ENCODE assay signal across 17 cellular contexts in genomic region chr10:43109671-43110249, GRCh38. TPM values are rescaled to one million over a fixed set of nuclear protein-coding genes. Genes with fewer than 3 reads are reported as not detected.
DNase-seq lines count a peak whose midpoint lies in the region; ATAC-seq, FAIRE-seq and TF ChIP-seq lines count a peak whose summit lies in the region.
"Had no signal": no experiment of that assay in that cellular context is flagged by ENCODE, and none has a peak within 500 bp of the region (broad histone marks: within the 10 kb centered on the region; RNA-seq: fewer than 3 reads in every experiment).

No MANE protein-coding gene starts in this region.

- H3K36me3 ChIP-seq in brain microvascular endothelial cell (replicated peaks) = no peaks in the 10 kb centered on the region
- no peaks in the 10 kb centered on the region for H3K36me3 ChIP-seq in kidney (ENCODE audit: control insufficient read depth in 1 of 2, insufficient read depth in 2 of 2, low read length in 2 of 2)
- no peaks in the 10 kb centered on the region for H3K36me3 ChIP-seq in vagina
- H3K36me3 ChIP-seq: HAP-1 had no signal

- H3K4me3 Mint-ChIP-seq in activated CD8-positive, alpha-beta T cell treated with anti-CD3 and anti-CD28 coated beads, Interleukin-2, amount 10 ng/mL, durations not matched to agents 7 days and 5 days = no peak overlapping the region
- no peak overlapping the region for H3K4me3 Mint-ChIP-seq in activated CD8-positive, alpha-beta T cell treated with anti-CD3 and anti-CD28 coated beads for 36 hours
- H3K4me3 Mint-ChIP-seq: CD4-positive, CD25-positive, alpha-beta regulatory T cell had no signal

- intact Hi-C loops in activated CD8-positive, alpha-beta T cell treated with anti-CD3 and anti-CD28 coated beads for 36 hours (cut with micrococcal nuclease) = loop anchor here (5.0 to 10.0 kb wide), 2 partner anchors 242 to 355 kb away; no protein-coding TSS in a partner anchor
- intact Hi-C loops in kidney (cut with DNase I) = loop anchor here (5.0 kb wide), 1 partner anchor 242 kb away; no protein-coding TSS in a partner anchor
- intact Hi-C loops in vagina (cut with DNase I) = loop anchor here (10.0 kb wide), 1 partner anchor 355 kb away; no protein-coding TSS in a partner anchor

- no peak overlapping the region for H3K9ac ChIP-seq in kidney (ENCODE audit: low read length in 2 of 2)

- no peak overlapping the region for H3K27ac ChIP-seq in brain microvascular endothelial cell
- no peak overlapping the region for H3K27ac ChIP-seq in kidney (ENCODE audit: low read depth in 2 of 2, low read length in 2 of 2)
- peak overlapping the region; percentile 86 for H3K27ac ChIP-seq in vagina
- H3K27ac ChIP-seq in coronary artery = no peak overlapping the region
- H3K27ac ChIP-seq: 22Rv1 had no signal

- H3K4me3 ChIP-seq in brain microvascular endothelial cell (ENCODE audit: low read depth, low read length) (no peak overlapping the region), kidney (ENCODE audit: low read length in 2 of 2) (no peak overlapping the region), vagina (no peak overlapping the region), coronary artery (no peak overlapping the region)
- H3K4me3 ChIP-seq: HAP-1 had no signal

- H3K36me3 Mint-ChIP-seq in activated CD8-positive, alpha-beta T cell treated with anti-CD3 and anti-CD28 coated beads, Interleukin-2, amount 10 ng/mL, durations not matched to agents 7 days and 5 days (ENCODE audit: low read depth) = no peaks in the 10 kb centered on the region
- H3K36me3 Mint-ChIP-seq in activated CD8-positive, alpha-beta T cell treated with anti-CD3 and anti-CD28 coated beads for 36 hours (ENCODE audit: low read depth) = no peaks in the 10 kb centered on the region
- H3K36me3 Mint-ChIP-seq: CD4-positive, CD25-positive, alpha-beta regulatory T cell had no signal

- H3K4me1 Mint-ChIP-seq in activated CD8-positive, alpha-beta T cell treated with anti-CD3 and anti-CD28 coated beads, Interleukin-2, amount 10 ng/mL, durations not matched to agents 7 days and 5 days (ENCODE audit: low read depth) = peaks cover 40% of the 10 kb centered on the region
- H3K4me1 Mint-ChIP-seq in activated CD8-positive, alpha-beta T cell treated with anti-CD3 and anti-CD28 coated beads for 36 hours (ENCODE audit: low read depth) = peaks cover 4% of the 10 kb centered on the region

- no peak for ATAC-seq in activated CD8-positive, alpha-beta T cell treated with anti-CD3 and anti-CD28 coated beads, Interleukin-2, amount 10 ng/mL, durations not matched to agents 7 days and 5 days
- ATAC-seq in activated CD8-positive, alpha-beta T cell treated with anti-CD3 and anti-CD28 coated beads for 36 hours = no peak

- H3K4me1 ChIP-seq in kidney (ENCODE audit: control insufficient read depth in 1 of 2, insufficient read depth in 1 of 2, low read depth in 1 of 2, low read length in 2 of 2) = peaks cover 0 to 5% of the 10 kb centered on the region in 2 donors
- H3K4me1 ChIP-seq in vagina = peaks cover 29% of the 10 kb centered on the region

- TF ChIP-seq POLR2A in vagina (IDR thresholded peaks at IDR 0.05) = no peak

- CTCF ChIA-PET in activated CD8-positive, alpha-beta T cell treated with anti-CD3 and anti-CD28 coated beads, Interleukin-2, amount 10 ng/mL, durations not matched to agents 7 days and 5 days (lab: Charles Lee) = interaction anchor here (1.7 kb wide), 1 partner anchor 11 kb away, joined by 6 read pairs; no protein-coding TSS in a partner anchor
- CTCF ChIA-PET in activated CD8-positive, alpha-beta T cell treated with anti-CD3 and anti-CD28 coated beads for 36 hours (lab: Charles Lee) = no interaction called here

- FAIRE-seq in kidney (lab: Jason Lieb, UNC) = no peak
- FAIRE-seq: HepG2 had no signal

- peaks cover 4% of the 10 kb centered on the region for H3K27me3 Mint-ChIP-seq in activated CD8-positive, alpha-beta T cell treated with anti-CD3 and anti-CD28 coated beads, Interleukin-2, amount 10 ng/mL, durations not matched to agents 7 days and 5 days (ENCODE audit: low read depth)
- no peaks in the 10 kb centered on the region for H3K27me3 Mint-ChIP-seq in activated CD8-positive, alpha-beta T cell treated with anti-CD3 and anti-CD28 coated beads for 36 hours

- POLR2A ChIA-PET in activated CD8-positive, alpha-beta T cell treated with anti-CD3 and anti-CD28 coated beads, Interleukin-2, amount 10 ng/mL, durations not matched to agents 7 days and 5 days (lab: Charles Lee) = interaction anchor here (1.0 to 2.2 kb wide), 3 partner anchors 11 to 29 kb away, joined by 4 to 14 read pairs (median 8); partner anchors contain the start of gene CSGALNACT2
- POLR2A ChIA-PET in activated CD8-positive, alpha-beta T cell treated with anti-CD3 and anti-CD28 coated beads for 36 hours (lab: Charles Lee) = no interaction called here

- in situ Hi-C loops in brain microvascular endothelial cell (cut with HindIII; ENCODE audit: low pct_ligation_motif_present, low sequenced_read_pairs) = no loop called here

- no peak for DNase-seq in activated CD8-positive, alpha-beta T cell treated with anti-CD3 and anti-CD28 coated beads, Interleukin-2, amount 10 ng/mL, durations not matched to agents 7 days and 5 days
- DNase-seq in activated CD8-positive, alpha-beta T cell treated with anti-CD3 and anti-CD28 coated beads for 36 hours = no peak
- DNase-seq in brain microvascular endothelial cell (no peak), kidney (peak; percentile 69), vagina (ENCODE audit: extremely low spot score in 2 of 2) (no peak), DMS79 (lab: John Stamatoyannopoulos, UW) (no peak), coronary artery (ENCODE audit: low spot score) (no peak), NCI-H128 (lab: John Stamatoyannopoulos, UW; ENCODE audit: unreplicated experiment) (no peak)
- DNase-seq: Calu3, Kasumi-1, NCI-H1417 treated with DMSO at 0.1 percent for 48 hours, NCI-H2029, NCI-H510A treated with DMSO at 0.1 percent for 48 hours had no signal

- no peak for TF ChIP-seq CTCF in activated CD8-positive, alpha-beta T cell treated with anti-CD3 and anti-CD28 coated beads for 36 hours (IDR thresholded peaks at IDR 0.05)
- peak; percentile 33 for TF ChIP-seq CTCF in brain microvascular endothelial cell (IDR thresholded peaks at IDR 0.05; ENCODE audit: low read depth, low read length, missing control alignments)
- no peak for TF ChIP-seq CTCF in kidney (IDR thresholded peaks at IDR 0.05; ENCODE audit: borderline replicate concordance, extremely low read depth, insufficient read depth)
- no peak for TF ChIP-seq CTCF in vagina (IDR thresholded peaks at IDR 0.05)
- TF ChIP-seq CTCF in coronary artery (IDR thresholded peaks at IDR 0.05) = no peak

- no peaks in the 10 kb centered on the region for H3K9me3 ChIP-seq in kidney (ENCODE audit: control insufficient read depth in 1 of 2, low read length in 2 of 2)
- H3K9me3 ChIP-seq in vagina = no peaks in the 10 kb centered on the region
- H3K9me3 ChIP-seq: HAP-1 had no signal

- H3K27me3 ChIP-seq in brain microvascular endothelial cell (replicated peaks) (peaks cover 2% of the 10 kb centered on the region), vagina (no peaks in the 10 kb centered on the region)

- peak overlapping the region; percentile 54 for H3K27ac Mint-ChIP-seq in activated CD8-positive, alpha-beta T cell treated with anti-CD3 and anti-CD28 coated beads, Interleukin-2, amount 10 ng/mL, durations not matched to agents 7 days and 5 days
- H3K27ac Mint-ChIP-seq in activated CD8-positive, alpha-beta T cell treated with anti-CD3 and anti-CD28 coated beads for 36 hours = no peak overlapping the region

- H3K9me3 Mint-ChIP-seq in activated CD8-positive, alpha-beta T cell treated with anti-CD3 and anti-CD28 coated beads, Interleukin-2, amount 10 ng/mL, durations not matched to agents 7 days and 5 days (ENCODE audit: insufficient read depth) = no peaks in the 10 kb centered on the region
- no peaks in the 10 kb centered on the region for H3K9me3 Mint-ChIP-seq in activated CD8-positive, alpha-beta T cell treated with anti-CD3 and anti-CD28 coated beads for 36 hours
- H3K9me3 Mint-ChIP-seq: CD4-positive, CD25-positive, alpha-beta regulatory T cell had no signal

RNA-seq across cellular contexts. Expression of gene CSGALNACT2, which starts 28.5 kb away (rescaled TPM):
- total RNA-seq in activated CD8-positive, alpha-beta T cell treated with anti-CD3 and anti-CD28 coated beads, Interleukin-2, amount 10 ng/mL, durations not matched to agents 7 days and 5 days = 10 to 100 TPM; 29.2 to 30.4 TPM
- 10 to 100 TPM; 15.3 to 15.5 TPM for total RNA-seq in activated CD8-positive, alpha-beta T cell treated with anti-CD3 and anti-CD28 coated beads for 36 hours
- total RNA-seq in kidney (20.0 TPM), vagina (21.9 TPM)
- polyA plus RNA-seq in kidney (ENCODE audit: insufficient read depth, low read depth, low replicate concordance) = 4.8 TPM

RNA-seq across cellular contexts. Expression of gene RET, which starts 32.9 kb away (rescaled TPM):
- total RNA-seq in activated CD8-positive, alpha-beta T cell treated with anti-CD3 and anti-CD28 coated beads, Interleukin-2, amount 10 ng/mL, durations not matched to agents 7 days and 5 days = under 1 TPM; 0.13 to 0.34 TPM
- total RNA-seq in activated CD8-positive, alpha-beta T cell treated with anti-CD3 and anti-CD28 coated beads for 36 hours = under 1 TPM; 0.13 to 0.47 TPM
- total RNA-seq in kidney (3.1 TPM), vagina (7.9 TPM)
- polyA plus RNA-seq in kidney (ENCODE audit: insufficient read depth, low read depth, low replicate concordance) = 1.1 TPM
- total RNA-seq: Calu3 had no signal
- polyA plus RNA-seq: CD4-positive, CD25-positive, alpha-beta regulatory T cell; HepG2 had no signal
